In the genomic region with DNA sequence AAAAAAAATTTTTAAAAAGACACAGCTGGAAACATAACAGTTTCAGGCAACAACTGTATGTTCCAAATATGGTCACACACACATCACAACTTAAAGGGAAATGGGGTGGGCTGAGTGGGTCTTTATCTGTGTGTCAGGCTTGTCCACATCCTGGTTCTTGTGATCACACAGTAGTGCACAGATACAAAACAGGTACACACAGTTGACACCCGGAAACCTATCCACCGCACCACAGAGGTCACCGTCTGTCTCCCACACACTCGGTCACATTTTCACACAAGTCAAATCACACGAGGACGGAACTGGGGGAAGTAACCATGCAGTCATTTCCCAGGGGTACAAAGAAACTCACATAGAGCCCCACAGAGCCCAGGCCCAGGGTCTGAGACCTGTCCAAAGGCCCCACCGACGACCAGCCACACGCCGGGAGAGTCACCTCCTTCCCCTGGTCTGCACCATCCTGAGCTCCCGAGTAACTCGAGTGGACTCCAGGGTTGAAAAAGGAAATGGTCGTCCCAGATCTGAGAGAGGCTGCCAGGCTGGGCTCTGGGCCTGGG, we compare ENCODE assay signal across 8 cellular contexts.
DNase-seq lines count a peak whose midpoint lies in the region; ATAC-seq lines count a peak whose summit lies in the region.

No MANE protein-coding gene starts in this region.

- ATAC-seq in GM19328 (IDR thresholded peaks at IDR 0.05; ENCODE audit: unreplicated experiment) (peak; percentile 46), HG03457 (IDR thresholded peaks at IDR 0.05; ENCODE audit: unreplicated experiment) (peak; percentile 37)

- H3K27me3 ChIP-seq in muscle layer of duodenum (ENCODE audit: low read depth, low read length) = no peaks in the 10 kb centered on the region

- H3K9me3 ChIP-seq in muscle layer of duodenum (ENCODE audit: control insufficient read depth in 1 of 2, low read length in 2 of 2) = no peaks in the 10 kb centered on the region

- H3K4me1 ChIP-seq in muscle layer of duodenum (ENCODE audit: control insufficient read depth in 1 of 2, insufficient read depth in 2 of 2, low read length in 2 of 2) = peaks cover 4 to 15% of the 10 kb centered on the region in 2 donors

- H3K36me3 ChIP-seq in muscle layer of duodenum (ENCODE audit: control insufficient read depth in 1 of 2, insufficient read depth in 2 of 2, low read length in 2 of 2) = peaks cover 17 to 25% of the 10 kb centered on the region in 2 donors

- peak; percentile 84 for DNase-seq in activated CD8-positive, alpha-beta memory T cell treated with anti-CD3 and anti-CD28 coated beads, Interleukin-2, amount 50 U/mL, for 48 hours
- DNase-seq in NCI-H1417 (lab: John Stamatoyannopoulos, UW) (no peak), glomerular visceral epithelial cell (ENCODE audit: extremely low spot score) (no peak), GOT3 (lab: John Stamatoyannopoulos, UW) (no peak), SHP77 treated with DMSO at 0.1 percent for 48 hours (lab: John Stamatoyannopoulos, UW) (no peak)

- H3K27ac ChIP-seq in muscle layer of duodenum (ENCODE audit: low read length) = peak overlapping the region; percentile 53

- no peak overlapping the region for H3K4me3 ChIP-seq in muscle layer of duodenum (ENCODE audit: low read depth in 1 of 2, low read length in 2 of 2)
